Comparison of ENCODE assay signal across 1 cellular context in the genomic region with DNA sequence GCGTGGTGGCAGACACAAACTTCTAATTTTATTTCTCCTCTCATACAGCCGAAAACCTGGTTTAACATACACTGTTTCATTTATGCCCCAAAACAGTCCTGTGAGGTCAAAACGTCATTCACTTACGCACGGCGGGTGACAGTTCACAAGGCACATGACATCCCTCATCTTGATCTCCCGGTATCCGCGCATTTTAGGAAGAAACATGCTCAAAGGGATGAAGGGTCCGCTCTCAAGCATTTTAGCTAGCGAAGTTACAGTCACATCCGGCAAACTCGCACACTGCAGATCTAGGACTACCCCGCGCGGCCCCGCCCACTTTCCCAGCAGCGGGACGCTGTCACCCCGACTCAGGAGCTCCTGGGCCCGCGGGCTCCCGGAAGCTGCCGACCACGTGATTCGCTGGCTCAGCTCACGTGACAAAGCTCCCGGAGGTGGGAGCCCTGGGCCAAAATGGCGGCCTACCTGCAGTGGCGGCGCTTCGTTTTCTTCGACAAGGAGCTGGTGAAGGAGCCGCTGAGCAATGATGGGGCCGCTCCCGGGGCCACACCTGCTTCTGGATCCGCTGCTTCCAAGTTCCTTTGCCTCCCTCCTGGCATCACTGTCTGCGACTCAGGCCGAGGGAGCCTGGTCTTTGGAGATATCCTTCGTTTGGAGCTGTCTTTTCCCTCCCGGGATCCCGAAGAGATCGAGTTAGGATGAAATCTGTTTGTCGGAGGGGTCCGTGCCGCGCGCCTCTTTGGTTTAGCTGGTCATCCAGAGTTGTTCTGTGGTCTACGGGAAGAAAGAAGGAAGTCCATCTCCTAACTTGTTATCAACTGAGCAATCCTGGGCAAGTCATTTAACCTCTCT.
TF ChIP-seq lines count a peak whose summit lies in the region.

A gene (plus strand): TSS at position 448 of the 852 bp plus-strand sequence. CDS start 6 bp downstream, at position 454.

TF ChIP-seq in H1, 55 proteins besides CTCF, POLR2A, EP300 and RAD21:
- peak; percentile 98 for TF ChIP-seq KDM5A (IDR thresholded peaks at IDR 0.05; ENCODE audit: low read length)
- TF ChIP-seq TBP (IDR thresholded peaks at IDR 0.05; ENCODE audit: low read depth, low read length), result peak; percentile 78
- TF ChIP-seq CHD1 (IDR thresholded peaks at IDR 0.05; ENCODE audit: low read depth, low read length), result no peak
- TF ChIP-seq, protein P1, sequence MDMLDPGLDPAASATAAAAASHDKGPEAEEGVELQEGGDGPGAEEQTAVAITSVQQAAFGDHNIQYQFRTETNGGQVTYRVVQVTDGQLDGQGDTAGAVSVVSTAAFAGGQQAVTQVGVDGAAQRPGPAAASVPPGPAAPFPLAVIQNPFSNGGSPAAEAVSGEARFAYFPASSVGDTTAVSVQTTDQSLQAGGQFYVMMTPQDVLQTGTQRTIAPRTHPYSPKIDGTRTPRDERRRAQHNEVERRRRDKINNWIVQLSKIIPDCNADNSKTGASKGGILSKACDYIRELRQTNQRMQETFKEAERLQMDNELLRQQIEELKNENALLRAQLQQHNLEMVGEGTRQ (IDR thresholded peaks at IDR 0.05; ENCODE audit: low read length), result peak; percentile 99
- TF ChIP-seq HDAC6 (IDR thresholded peaks at IDR 0.05; ENCODE audit: low read depth, low read length), result no peak
- TF ChIP-seq SIN3A (conservative IDR thresholded peaks at IDR 0.05 in 1 of 2, IDR thresholded peaks at IDR 0.05 in 1 of 2; ENCODE audit: low read depth in 1 of 2, low read length in 2 of 2), result peak; percentile 96 to 99; a peak in 3 of 4 replicates
- TF ChIP-seq SP4 (IDR thresholded peaks at IDR 0.05; ENCODE audit: low read length), result peak; percentile 98
- TF ChIP-seq GABPA (IDR thresholded peaks at IDR 0.05; ENCODE audit: borderline replicate concordance, insufficient read depth, low read length), result peak; percentile 72; the same call in 1 of the 2 replicates
- TF ChIP-seq YY1 (IDR thresholded peaks at IDR 0.05; ENCODE audit: low read depth, low read length), result peak; percentile 99
- no peak for TF ChIP-seq RNF2 (IDR thresholded peaks at IDR 0.05; ENCODE audit: borderline replicate concordance, low read depth, low read length, missing control alignments, poor library complexity, severe bottlenecking)
- peak; percentile 60; the same call in 1 of the 2 replicates for TF ChIP-seq SP1 (IDR thresholded peaks at IDR 0.05; ENCODE audit: low read depth, low read length)
- TF ChIP-seq, protein P2, sequence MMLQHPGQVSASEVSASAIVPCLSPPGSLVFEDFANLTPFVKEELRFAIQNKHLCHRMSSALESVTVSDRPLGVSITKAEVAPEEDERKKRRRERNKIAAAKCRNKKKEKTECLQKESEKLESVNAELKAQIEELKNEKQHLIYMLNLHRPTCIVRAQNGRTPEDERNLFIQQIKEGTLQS (IDR thresholded peaks at IDR 0.05; ENCODE audit: insufficient read depth, low read depth, low read length), result peak; percentile 97
- peak; percentile 32 for TF ChIP-seq ASH2L (IDR thresholded peaks at IDR 0.05; ENCODE audit: low read length)
- 0 out of 2 replicates have a peak, but pooled peaks have one; percentile 45 for TF ChIP-seq GTF2F1 (IDR thresholded peaks at IDR 0.05; ENCODE audit: borderline replicate concordance, low read depth, low read length)
- TF ChIP-seq PHF8 (conservative IDR thresholded peaks at IDR 0.05; ENCODE audit: low read depth, low read length), result peak; percentile 78
- TF ChIP-seq TCF12 (IDR thresholded peaks at IDR 0.05; ENCODE audit: low read depth, low read length), result no peak
- TF ChIP-seq HDAC2 (IDR thresholded peaks at IDR 0.05; ENCODE audit: borderline replicate concordance in 1 of 2, low read depth in 2 of 2, low read length in 2 of 2), result peak in 1 of 2 experiments; percentile 95; a peak in 2 of 4 replicates
- peak; percentile 73 for TF ChIP-seq POLR2AphosphoS5 (IDR thresholded peaks at IDR 0.05; ENCODE audit: low read depth, low read length)
- TF ChIP-seq CTBP2 (IDR thresholded peaks at IDR 0.05; ENCODE audit: borderline replicate concordance, insufficient read depth, insufficient read length, low read length), result peak; percentile 56
- peak; percentile 90 for TF ChIP-seq TAF1 (IDR thresholded peaks at IDR 0.05; ENCODE audit: low read depth, low read length)
- TF ChIP-seq SAP30 (IDR thresholded peaks at IDR 0.05; ENCODE audit: insufficient read depth, insufficient replicate concordance, low read length), result peak; percentile 97
- TF ChIP-seq, protein P3, sequence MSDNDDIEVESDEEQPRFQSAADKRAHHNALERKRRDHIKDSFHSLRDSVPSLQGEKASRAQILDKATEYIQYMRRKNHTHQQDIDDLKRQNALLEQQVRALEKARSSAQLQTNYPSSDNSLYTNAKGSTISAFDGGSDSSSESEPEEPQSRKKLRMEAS (IDR thresholded peaks at IDR 0.05), result peak; percentile 69
- TF ChIP-seq KDM4A (IDR thresholded peaks at IDR 0.05; ENCODE audit: low read depth, low read length, severe bottlenecking), result peak; percentile 78
- TF ChIP-seq TAF7 (optimal IDR thresholded peaks at IDR 0.05; ENCODE audit: borderline replicate concordance, low read depth, low read length), result peak; percentile 77
- TF ChIP-seq, protein P4, sequence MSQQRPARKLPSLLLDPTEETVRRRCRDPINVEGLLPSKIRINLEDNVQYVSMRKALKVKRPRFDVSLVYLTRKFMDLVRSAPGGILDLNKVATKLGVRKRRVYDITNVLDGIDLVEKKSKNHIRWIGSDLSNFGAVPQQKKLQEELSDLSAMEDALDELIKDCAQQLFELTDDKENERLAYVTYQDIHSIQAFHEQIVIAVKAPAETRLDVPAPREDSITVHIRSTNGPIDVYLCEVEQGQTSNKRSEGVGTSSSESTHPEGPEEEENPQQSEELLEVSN (IDR thresholded peaks at IDR 0.05), result peak; percentile 45
- no peak for TF ChIP-seq SIX5 (IDR thresholded peaks at IDR 0.05; ENCODE audit: low read depth, low read length)
- TF ChIP-seq BRCA1 (IDR thresholded peaks at IDR 0.05; ENCODE audit: low read depth, low read length), result no peak
- TF ChIP-seq EGR1 (IDR thresholded peaks at IDR 0.05; ENCODE audit: borderline replicate concordance, low read depth, low read length), result no peak
TF ChIP-seq in H1: peak in this region for 21.
